8 cellular contexts compared by ENCODE assay signal in the genomic region with DNA sequence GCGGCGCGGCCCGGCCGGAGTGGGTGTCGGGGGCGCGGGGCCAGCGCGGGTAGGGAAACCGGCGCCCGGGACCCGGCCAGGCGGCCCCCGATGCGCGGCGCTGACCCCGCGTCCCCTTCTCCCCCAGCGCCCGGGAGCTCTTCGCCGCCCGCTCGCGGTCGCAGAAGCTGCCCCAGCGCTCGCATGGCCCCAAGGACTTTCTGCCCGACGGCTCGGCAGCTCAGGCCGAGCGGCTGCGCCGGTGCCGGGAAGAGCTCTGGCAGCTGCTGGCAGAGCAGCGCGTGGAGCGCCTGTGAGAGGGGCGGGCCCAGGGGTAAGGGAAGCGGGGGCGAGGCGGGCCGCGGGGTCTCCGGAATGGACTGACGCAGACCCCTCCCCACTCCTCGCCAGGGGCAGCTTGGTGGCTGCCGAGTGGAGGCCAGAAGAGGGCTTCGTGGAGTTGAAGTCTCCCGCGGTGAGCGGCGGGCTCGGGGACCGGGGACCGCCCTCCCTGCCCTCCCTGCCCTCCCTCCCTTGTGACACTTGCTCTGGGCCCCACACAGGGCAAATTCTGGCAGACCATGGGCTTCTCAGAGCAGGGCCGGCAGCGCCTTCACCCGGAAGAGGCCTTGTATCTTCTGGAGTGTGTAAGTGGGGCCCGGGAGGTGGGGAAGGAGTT. TPM values are rescaled to one million over a fixed set of nuclear protein-coding genes. Genes with fewer than 3 reads are reported as not detected.
DNase-seq lines count a peak whose midpoint lies in the region; ATAC-seq and TF ChIP-seq lines count a peak whose summit lies in the region.

No MANE protein-coding gene starts in this region.

- H3K27ac Mint-ChIP-seq in T-helper 17 cell, result peak overlapping the region; percentile 96

- peaks cover 5% of the 10 kb centered on the region for H3K36me3 Mint-ChIP-seq in T-helper 17 cell (ENCODE audit: low read depth)

- no peaks in the 10 kb centered on the region for H3K27me3 Mint-ChIP-seq in T-helper 17 cell

- 0% methylated on average over 26 to 54 of the region's 64 CpGs for WGBS in mesodermal cell (ENCODE audit: insufficient coverage in 2 of 2), 2 experiments
- WGBS in transverse colon (ENCODE audit: low coverage in 1 of 2), 2 donors, result 0% methylated on average over 4 of the region's 64 CpGs; no CpG with 5 or more reads in 1 of the 2 donors

- H3K4me3 Mint-ChIP-seq in T-helper 17 cell, result peak overlapping the region; percentile 90

- H2AFZ ChIP-seq in ACC112 (ENCODE audit: low read length, unreplicated experiment), result peak overlapping the region; percentile 94

- in situ Hi-C loops in transverse colon (cut with MboI; ENCODE audit: low pct_ligation_motif_present in 1 of 4, low pct_unique_long_range_greater_than_20kb in 1 of 4, low sequenced_read_pairs in 3 of 4), result loop anchor here in 1 of 4 donors (10.0 kb wide), 1 partner anchor 92 kb away; no protein-coding TSS in a partner anchor

- H3K9me3 ChIP-seq in T-helper 17 cell (ENCODE audit: control insufficient read depth, low read length, poor library complexity, severe bottlenecking) (no peaks in the 10 kb centered on the region), mesodermal cell (ENCODE audit: control insufficient read depth, low read length) (no peaks in the 10 kb centered on the region), transverse colon (no peaks in the 10 kb centered on the region)

- peaks cover 3% of the 10 kb centered on the region for H3K79me2 ChIP-seq in ACC112 (ENCODE audit: control insufficient read depth, insufficient read depth, low read length, unreplicated experiment)

- TF ChIP-seq POLR2A in transverse colon (IDR thresholded peaks at IDR 0.05), result no peak

- TF ChIP-seq EP300 in transverse colon (IDR thresholded peaks at IDR 0.05; ENCODE audit: low read depth), result no peak

- peaks cover 17% of the 10 kb centered on the region for H3K4me1 Mint-ChIP-seq in T-helper 17 cell

- ATAC-seq in GM18909 (IDR thresholded peaks at IDR 0.05; ENCODE audit: poor library complexity, unreplicated experiment) (peak; percentile 26), HG03139 (IDR thresholded peaks at IDR 0.05; ENCODE audit: unreplicated experiment) (peak; percentile 9), T-helper 17 cell (peak; percentile 6)

- H3K4me1 ChIP-seq in ACC112 (ENCODE audit: control insufficient read depth, insufficient read depth, low read length, unreplicated experiment), result peaks cover 15% of the 10 kb centered on the region
- peaks cover 21% of the 10 kb centered on the region for H3K4me1 ChIP-seq in mesodermal cell (ENCODE audit: control insufficient read depth, insufficient read depth, low read length, poor library complexity, severe bottlenecking)
- peaks cover 20 to 51% (median 38%) of the 10 kb centered on the region in 4 donors for H3K4me1 ChIP-seq in transverse colon

- intact Hi-C loops in transverse colon (cut with DNase I; ENCODE audit: low total_unique reads), result no loop called here

- H3K36me3 ChIP-seq in ACC112 (ENCODE audit: insufficient read depth, low read length), result no peaks in the 10 kb centered on the region
- peaks cover 53% of the 10 kb centered on the region for H3K36me3 ChIP-seq in mesodermal cell (ENCODE audit: control insufficient read depth, insufficient read depth, low read length)
- H3K36me3 ChIP-seq in transverse colon, result peaks cover 0 to 5% (median 0%) of the 10 kb centered on the region in 4 donors

- TF ChIP-seq CTCF in coronary artery (IDR thresholded peaks at IDR 0.05), result no peak
- TF ChIP-seq CTCF in transverse colon (IDR thresholded peaks at IDR 0.05), result no peak

- H3K27me3 ChIP-seq in ACC112 (ENCODE audit: insufficient read depth, low read length) (no peaks in the 10 kb centered on the region), transverse colon (no peaks in the 10 kb centered on the region)

- DNase-seq in T-helper 17 cell (peak in 2 of 3 donors; percentile 24 to 29), coronary artery (ENCODE audit: low spot score) (no peak), transverse colon (peak; percentile 41), NCI-H1930 (lab: John Stamatoyannopoulos, UW) (no peak)

- no peak overlapping the region for H3K27ac ChIP-seq in ACC112 (ENCODE audit: low read depth, low read length)
- peak overlapping the region; percentile 67 to 87 for H3K27ac ChIP-seq in coronary artery
- peak overlapping the region; percentile 41 for H3K27ac ChIP-seq in mesodermal cell (ENCODE audit: low read depth, low read length, severe bottlenecking)
- peak overlapping the region; percentile 87 to 93 (median 90) for H3K27ac ChIP-seq in transverse colon

- H3K4me3 ChIP-seq in ACC112 (ENCODE audit: low read depth, low read length) (peak overlapping the region; percentile 81), coronary artery (peak overlapping the region; percentile 78), mesodermal cell (ENCODE audit: extremely low read depth, insufficient read depth, low read length, poor library complexity, severe bottlenecking) (peak overlapping the region; percentile 80), transverse colon (peak overlapping the region; percentile 73 to 98 (median 93))

RNA-seq across cellular contexts. Expression of a gene that starts 0.4 kb away (rescaled TPM):
- total RNA-seq in T-helper 17 cell (10 to 100 TPM; 49.7 to 56.5 TPM), transverse colon (100 to 1,000 TPM in 1 of 4 donors, 10 to 100 TPM in 3; 36.6 to 105 (median 61.2) TPM)
- polyA plus RNA-seq in mesodermal cell (2013, experiment 1 of 2), result 31.4 TPM
- polyA plus RNA-seq in mesodermal cell (2013, experiment 2 of 2), result 24.1 TPM

RNA-seq across cellular contexts. Expression of a gene that starts 1.4 kb away (rescaled TPM):
- total RNA-seq in T-helper 17 cell, result under 1 TPM; 0.08 to 0.40 TPM
- 13.5 TPM for polyA plus RNA-seq in mesodermal cell (2013, experiment 1 of 2)
- 12.5 TPM for polyA plus RNA-seq in mesodermal cell (2013, experiment 2 of 2)
- 100 to 1,000 TPM in 1 of 4 donors, 10 to 100 TPM in 3; 16.5 to 128 (median 24.8) TPM for total RNA-seq in transverse colon

RNA-seq across cellular contexts. Expression of a gene that starts 8.7 kb away (rescaled TPM):
- total RNA-seq in T-helper 17 cell (10 to 100 TPM; 39.3 to 41.9 TPM), transverse colon (1,000 to 10,000 TPM in 1 of 4 donors, 100 to 1,000 TPM in 3; 326 to 1,573 (median 641) TPM)
- 26.5 TPM for polyA plus RNA-seq in mesodermal cell (2013, experiment 1 of 2)
- 26.0 TPM for polyA plus RNA-seq in mesodermal cell (2013, experiment 2 of 2)

Comparison
In these comparisons a context has a peak if more than half of its experiments do, and no peak if none do; other contexts are left out.
1. DNase-seq: peak in T-helper 17 cell (2 of 3) and transverse colon (single experiment); none in coronary artery (single experiment) and NCI-H1930 (0 of 2).
2. RNA of a gene that starts 1.4 kb away (total RNA-seq): 16.5 to 128 TPM in transverse colon; 0.08 to 0.40 TPM in T-helper 17 cell; every median in the first group is over 10 times any median in the second.
3. RNA of a gene that starts 8.7 kb away (total RNA-seq): 326 to 1,573 TPM in transverse colon; 39.3 to 41.9 TPM in T-helper 17 cell; every median in the first group is over 4 times any median in the second.
4. Peak in every context shown above with its lines, with median percentiles within 50 percentile points of each other: H3K4me3 ChIP-seq and ATAC-seq.